1 cellular context compared by ENCODE assay signal in genomic region chr2:9266711-9267110, GRCh38.
TF ChIP-seq lines count a peak whose summit lies in the region.

No MANE protein-coding gene starts in this region.

TF ChIP-seq in SK-N-SH treated with all-trans-retinoic acid at 6 μM for 48 hours, 23 proteins besides CTCF, POLR2A, EP300 and RAD21 (continued from another document):
- TF ChIP-seq PATZ1 (CRISPR knock-in tag; IDR thresholded peaks at IDR 0.05; ENCODE audit: borderline replicate concordance) (no peak), GLIS3 (CRISPR knock-in tag; IDR thresholded peaks at IDR 0.05) (no peak), OSR1 (CRISPR knock-in tag; IDR thresholded peaks at IDR 0.05) (no peak), ISL1 (CRISPR knock-in tag; IDR thresholded peaks at IDR 0.05) (no peak), ZFP3 (CRISPR knock-in tag; IDR thresholded peaks at IDR 0.05) (no peak), ZNF70 (CRISPR knock-in tag; IDR thresholded peaks at IDR 0.05) (no peak), ZFP30 (CRISPR knock-in tag; IDR thresholded peaks at IDR 0.05) (no peak), RARB (CRISPR knock-in tag; IDR thresholded peaks at IDR 0.05) (no peak)
